In genomic region chr19:42122691-42123607, GRCh38 we compare ENCODE assay signal across 10 cellular contexts. TPM values are rescaled to one million over a fixed set of nuclear protein-coding genes. Genes with fewer than 3 reads are reported as not detected.
A peak's percentile ranks its signal among the peaks of the same experiment; 100 is the strongest.
DNase-seq lines count a peak whose midpoint lies in the region; ATAC-seq and TF ChIP-seq lines count a peak whose summit lies in the region.
"Had no signal": no experiment of that assay in that cellular context is flagged by ENCODE, and none has a peak within 500 bp of the region (broad histone marks: within the 10 kb centered on the region; RNA-seq: fewer than 3 reads in every experiment).

No MANE protein-coding gene starts in this region.

- no peak overlapping the region for H2AFZ ChIP-seq in osteoblast (ENCODE audit: low read length)

- no peaks in the 10 kb centered on the region for H3K27me3 Mint-ChIP-seq in CD4-positive, alpha-beta T cell
- no peaks in the 10 kb centered on the region for H3K27me3 Mint-ChIP-seq in activated T-cell treated with anti-CD3 and anti-CD28 coated beads, Interleukin-2, amount 50 U/mL, for 24 hours

- H3K9me3 Mint-ChIP-seq in CD4-positive, alpha-beta T cell = no peaks in the 10 kb centered on the region
- H3K9me3 Mint-ChIP-seq in activated T-cell treated with anti-CD3 and anti-CD28 coated beads, Interleukin-2, amount 50 U/mL, for 24 hours = no peaks in the 10 kb centered on the region

- peak overlapping the region; percentile 89 for H3K27ac ChIP-seq in CD4-positive, alpha-beta T cell (ENCODE audit: low read depth, low read length)
- H3K27ac ChIP-seq in osteoblast (ENCODE audit: low read depth, low read length) = no peak overlapping the region

- POLR2A ChIA-PET in CD4-positive, alpha-beta T cell (lab: Charles Lee) = interaction anchor here (0.6 to 1.8 kb wide), 3 partner anchors 9 to 120 kb away, joined by 3 to 7 read pairs (median 4); partner anchors contain the start of genes GSK3A and POU2F2

- peak overlapping the region; percentile 59 for H3K4me3 Mint-ChIP-seq in CD4-positive, alpha-beta T cell
- peak overlapping the region; percentile 85 for H3K4me3 Mint-ChIP-seq in activated T-cell treated with anti-CD3 and anti-CD28 coated beads, Interleukin-2, amount 50 U/mL, for 24 hours

- peaks cover 60% of the 10 kb centered on the region for H3K4me1 Mint-ChIP-seq in CD4-positive, alpha-beta T cell (ENCODE audit: low read depth)
- H3K4me1 Mint-ChIP-seq in activated T-cell treated with anti-CD3 and anti-CD28 coated beads, Interleukin-2, amount 50 U/mL, for 24 hours (ENCODE audit: low read depth) = peaks cover 76% of the 10 kb centered on the region

- H3K36me3 Mint-ChIP-seq in CD4-positive, alpha-beta T cell (ENCODE audit: low read depth) = peaks cover 20% of the 10 kb centered on the region
- H3K36me3 Mint-ChIP-seq in activated T-cell treated with anti-CD3 and anti-CD28 coated beads, Interleukin-2, amount 50 U/mL, for 24 hours (ENCODE audit: low read depth) = peaks cover 59% of the 10 kb centered on the region

- H3K36me3 ChIP-seq in osteoblast (ENCODE audit: insufficient read depth, low read length) = no peaks in the 10 kb centered on the region

- no peak for TF ChIP-seq CTCF in CD4-positive, alpha-beta T cell (IDR thresholded peaks at IDR 0.05)
- TF ChIP-seq CTCF in osteoblast (IDR thresholded peaks at IDR 0.05; ENCODE audit: extremely low read depth, low read depth, low read length) = no peak

- CTCF ChIA-PET in CD4-positive, alpha-beta T cell (lab: Charles Lee) = interaction anchor here (1.3 to 3.1 kb wide), 5 partner anchors 9 to 157 kb away, joined by 3 to 16 read pairs (median 6); partner anchors contain the start of gene POU2F2

- ATAC-seq in CD4-positive, alpha-beta T cell (ENCODE audit: poor library complexity) = peak; percentile 27
- ATAC-seq in HG02571 (IDR thresholded peaks at IDR 0.05; ENCODE audit: unreplicated experiment) (no peak), left lobe of liver (no peak)

- H3K27ac Mint-ChIP-seq in CD4-positive, alpha-beta T cell = peak overlapping the region; percentile 88
- peak overlapping the region; percentile 99 for H3K27ac Mint-ChIP-seq in activated T-cell treated with anti-CD3 and anti-CD28 coated beads, Interleukin-2, amount 50 U/mL, for 24 hours

- H3K27me3 ChIP-seq in CD4-positive, alpha-beta T cell (ENCODE audit: control insufficient read depth, insufficient read depth, low read length) = no peaks in the 10 kb centered on the region
- no peaks in the 10 kb centered on the region for H3K27me3 ChIP-seq in osteoblast (ENCODE audit: insufficient read depth, low read length)

- no peaks in the 10 kb centered on the region for H3K9me3 ChIP-seq in CD4-positive, alpha-beta T cell (ENCODE audit: control insufficient read depth, low read length)
- no peaks in the 10 kb centered on the region for H3K9me3 ChIP-seq in osteoblast (ENCODE audit: low read depth, low read length)

- H3K4me3 ChIP-seq in osteoblast (ENCODE audit: insufficient read depth, low read length) = no peak overlapping the region

- H3K79me2 ChIP-seq in osteoblast (ENCODE audit: insufficient read depth, low read length) = no peaks in the 10 kb centered on the region

- H3K4me2 ChIP-seq in osteoblast (ENCODE audit: insufficient read depth, low read length) = no peak overlapping the region

- intact Hi-C loops in CD4-positive, alpha-beta T cell (cut with DNase I, micrococcal nuclease) = no loop called here

- H3K4me1 ChIP-seq in osteoblast (ENCODE audit: insufficient read depth, low read length) = peaks cover 20% of the 10 kb centered on the region

- peak in 3 of 10 experiments; percentile 23 to 44 (median 23) for DNase-seq in CD4-positive, alpha-beta T cell
- peak; percentile 34 for DNase-seq in M059J (ENCODE audit: low read depth)
- peak; percentile 83 for DNase-seq in activated T-cell treated with anti-CD3 and anti-CD28 coated beads, Interleukin-2, amount 50 U/mL, for 24 hours
- DNase-seq in osteoblast (ENCODE audit: insufficient read length, low spot score, missing footprints) = peak; percentile 83
- DNase-seq in NCI-H345 treated with DMSO at 0.1 percent for 48 hours (lab: John Stamatoyannopoulos, UW; ENCODE audit: unreplicated experiment) = no peak
- no peak for DNase-seq in left lobe of liver (ENCODE audit: low spot score)
- no peak for DNase-seq in T-helper 9 cell
- DNase-seq: amniotic stem cell, left cardiac atrium had no signal

- H4K20me1 ChIP-seq in osteoblast (ENCODE audit: insufficient read depth, low read length) = no peaks in the 10 kb centered on the region

RNA-seq across cellular contexts. Expression of gene POU2F2, which starts 9.3 kb away (rescaled TPM):
- 10 to 100 TPM; 18.6 to 19.9 TPM for total RNA-seq in CD4-positive, alpha-beta T cell
- 0.17 and 0.30 TPM in 2 replicates for total RNA-seq in M059J (2014; rRNA removed; shearing (Covaris generic))
- total RNA-seq in osteoblast (under 0.01 and 0.88 TPM in 2 replicates), left lobe of liver (0.83 TPM)

RNA-seq across cellular contexts. Expression of gene ZNF574, which starts 47.0 kb away (rescaled TPM):
- 10 to 100 TPM; 21.5 to 24.0 TPM for total RNA-seq in CD4-positive, alpha-beta T cell
- total RNA-seq in M059J (2014; rRNA removed; shearing (Covaris generic)) = 18.1 and 29.9 TPM in 2 replicates
- 13.6 and 13.8 TPM in 2 replicates for total RNA-seq in osteoblast
- total RNA-seq in left lobe of liver = 5.4 TPM

RNA-seq across cellular contexts. Expression of gene GRIK5, which starts 52.9 kb away (rescaled TPM):
- under 1 TPM; 0.66 to 0.75 TPM for total RNA-seq in CD4-positive, alpha-beta T cell
- 0.07 TPM in 1 of 2 replicates, not detected in the other for total RNA-seq in M059J (2014; rRNA removed; shearing (Covaris generic))
- total RNA-seq in osteoblast = under 0.01 TPM in 2 replicates
- 0.25 TPM for total RNA-seq in left lobe of liver

Comparison
In these comparisons a context has a peak if more than half of its experiments do, and no peak if none do; other contexts are left out.
1. DNase-seq: peak in M059J (single experiment), activated T-cell treated with anti-CD3 and anti-CD28 coated beads, Interleukin-2, amount 50 U/mL, for 24 hours (single experiment) and osteoblast (single experiment); none in NCI-H345 treated with DMSO at 0.1 percent for 48 hours (single experiment), left lobe of liver (single experiment) and T-helper 9 cell (single experiment).
2. RNA of gene POU2F2, which starts 9.3 kb away (total RNA-seq): 18.6 to 19.9 TPM in CD4-positive, alpha-beta T cell; 0.83 TPM in left lobe of liver (single experiment), 0.17 to 0.30 TPM in M059J and under 0.01 to 0.88 TPM in osteoblast; every median in the first group is over 10 times any median in the second.